1 cellular context compared by ENCODE assay signal in genomic region chrX:68995780-68996551, GRCh38.
TF ChIP-seq lines count a peak whose summit lies in the region.

No MANE protein-coding gene starts in this region.

TF ChIP-seq in WTC11, 78 proteins besides CTCF, POLR2A, EP300 and RAD21 (continued from another document):
- TF ChIP-seq, protein P1, sequence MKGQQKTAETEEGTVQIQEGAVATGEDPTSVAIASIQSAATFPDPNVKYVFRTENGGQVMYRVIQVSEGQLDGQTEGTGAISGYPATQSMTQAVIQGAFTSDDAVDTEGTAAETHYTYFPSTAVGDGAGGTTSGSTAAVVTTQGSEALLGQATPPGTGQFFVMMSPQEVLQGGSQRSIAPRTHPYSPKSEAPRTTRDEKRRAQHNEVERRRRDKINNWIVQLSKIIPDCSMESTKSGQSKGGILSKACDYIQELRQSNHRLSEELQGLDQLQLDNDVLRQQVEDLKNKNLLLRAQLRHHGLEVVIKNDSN (CRISPR knock-in tag; IDR thresholded peaks at IDR 0.05): no peak
- TF ChIP-seq AR (CRISPR knock-in tag; IDR thresholded peaks at IDR 0.05) (no peak), MYBL2 (CRISPR knock-in tag; IDR thresholded peaks at IDR 0.05) (no peak), NFATC4 (CRISPR knock-in tag; IDR thresholded peaks at IDR 0.05) (no peak), NR1H2 (CRISPR knock-in tag; IDR thresholded peaks at IDR 0.05) (no peak), TCF7 (CRISPR knock-in tag; IDR thresholded peaks at IDR 0.05; ENCODE audit: low read depth) (no peak), ZNF317 (CRISPR knock-in tag; IDR thresholded peaks at IDR 0.05; ENCODE audit: borderline replicate concordance, low read depth) (no peak), ZNF263 (CRISPR knock-in tag; IDR thresholded peaks at IDR 0.05; ENCODE audit: low read depth) (no peak)
TF ChIP-seq in WTC11: peak in this region for 0.
